1 cellular context compared by ENCODE assay signal in the genomic region with DNA sequence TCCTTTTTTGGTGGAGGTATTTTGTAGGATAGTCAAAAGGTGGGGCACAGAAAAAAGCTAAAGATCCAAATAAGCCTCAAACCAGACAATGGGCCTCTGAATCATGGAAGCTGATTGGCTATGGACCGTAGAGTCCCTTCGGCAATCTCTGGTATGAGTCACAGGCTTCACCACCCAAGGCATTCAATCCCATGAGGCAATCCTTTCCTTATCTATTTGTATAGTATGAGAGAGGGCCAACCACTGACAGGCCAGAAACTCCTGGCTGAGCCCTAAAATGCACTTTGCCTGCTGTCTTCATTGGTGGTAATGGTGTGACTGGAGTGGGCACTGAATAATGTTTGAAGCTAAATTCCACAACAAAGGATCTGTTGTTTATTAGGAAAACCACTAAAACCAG.
A peak's percentile ranks its signal among the peaks of the same experiment; 100 is the strongest.
TF ChIP-seq lines count a peak whose summit lies in the region.

No MANE protein-coding gene starts in this region.

TF ChIP-seq in HepG2, 621 proteins besides CTCF, POLR2A, EP300 and RAD21 (continued from another document):
- TF ChIP-seq ZNF12 (CRISPR knock-in tag; IDR thresholded peaks at IDR 0.05) (peak; percentile 51; the same call in 1 of the 2 replicates), ZNF143 (CRISPR knock-in tag; IDR thresholded peaks at IDR 0.05) (0 out of 2 replicates have a peak, but pooled peaks have one; percentile 23), FOSL2 (CRISPR knock-in tag; IDR thresholded peaks at IDR 0.05) (peak; percentile 95), CEBPG (CRISPR knock-in tag; IDR thresholded peaks at IDR 0.05) (0 out of 2 replicates have a peak, but pooled peaks have one; percentile 20), MAFK (conservative IDR thresholded peaks at IDR 0.05 in 1 of 2, IDR thresholded peaks at IDR 0.05 in 1 of 2; ENCODE audit: low read length in 2 of 2) (no peak), TBX3 (IDR thresholded peaks at IDR 0.05; ENCODE audit: borderline replicate concordance) (no peak), ZNF644 (CRISPR knock-in tag; IDR thresholded peaks at IDR 0.05; ENCODE audit: low read depth) (peak; percentile 77), CEBPB (IDR thresholded peaks at IDR 0.05; ENCODE audit: borderline replicate concordance, low read depth, low read length) (peak; percentile 75), HDAC1 (CRISPR knock-in tag; IDR thresholded peaks at IDR 0.05) (no peak), ZNF878 (CRISPR knock-in tag; IDR thresholded peaks at IDR 0.05) (no peak), MAFG (CRISPR knock-in tag; IDR thresholded peaks at IDR 0.05) (no peak), ZNF550 (CRISPR knock-in tag; IDR thresholded peaks at IDR 0.05; ENCODE audit: borderline replicate concordance) (no peak)
- TF ChIP-seq, protein P1, sequence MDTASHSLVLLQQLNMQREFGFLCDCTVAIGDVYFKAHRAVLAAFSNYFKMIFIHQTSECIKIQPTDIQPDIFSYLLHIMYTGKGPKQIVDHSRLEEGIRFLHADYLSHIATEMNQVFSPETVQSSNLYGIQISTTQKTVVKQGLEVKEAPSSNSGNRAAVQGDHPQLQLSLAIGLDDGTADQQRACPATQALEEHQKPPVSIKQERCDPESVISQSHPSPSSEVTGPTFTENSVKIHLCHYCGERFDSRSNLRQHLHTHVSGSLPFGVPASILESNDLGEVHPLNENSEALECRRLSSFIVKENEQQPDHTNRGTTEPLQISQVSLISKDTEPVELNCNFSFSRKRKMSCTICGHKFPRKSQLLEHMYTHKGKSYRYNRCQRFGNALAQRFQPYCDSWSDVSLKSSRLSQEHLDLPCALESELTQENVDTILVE (CRISPR knock-in tag; IDR thresholded peaks at IDR 0.05), result no peak
- TF ChIP-seq, protein P2, sequence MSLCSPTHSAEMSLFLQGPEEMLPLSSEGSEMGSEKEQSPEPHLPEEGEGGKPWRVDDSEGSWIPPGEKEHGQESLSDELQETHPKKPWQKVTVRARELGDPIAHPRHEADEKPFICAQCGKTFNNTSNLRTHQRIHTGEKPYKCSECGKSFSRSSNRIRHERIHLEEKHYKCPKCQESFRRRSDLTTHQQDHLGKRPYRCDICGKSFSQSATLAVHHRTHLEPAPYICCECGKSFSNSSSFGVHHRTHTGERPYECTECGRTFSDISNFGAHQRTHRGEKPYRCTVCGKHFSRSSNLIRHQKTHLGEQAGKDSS (CRISPR knock-in tag; IDR thresholded peaks at IDR 0.05; ENCODE audit: borderline replicate concordance, low read depth), result no peak
- TF ChIP-seq, protein P3, sequence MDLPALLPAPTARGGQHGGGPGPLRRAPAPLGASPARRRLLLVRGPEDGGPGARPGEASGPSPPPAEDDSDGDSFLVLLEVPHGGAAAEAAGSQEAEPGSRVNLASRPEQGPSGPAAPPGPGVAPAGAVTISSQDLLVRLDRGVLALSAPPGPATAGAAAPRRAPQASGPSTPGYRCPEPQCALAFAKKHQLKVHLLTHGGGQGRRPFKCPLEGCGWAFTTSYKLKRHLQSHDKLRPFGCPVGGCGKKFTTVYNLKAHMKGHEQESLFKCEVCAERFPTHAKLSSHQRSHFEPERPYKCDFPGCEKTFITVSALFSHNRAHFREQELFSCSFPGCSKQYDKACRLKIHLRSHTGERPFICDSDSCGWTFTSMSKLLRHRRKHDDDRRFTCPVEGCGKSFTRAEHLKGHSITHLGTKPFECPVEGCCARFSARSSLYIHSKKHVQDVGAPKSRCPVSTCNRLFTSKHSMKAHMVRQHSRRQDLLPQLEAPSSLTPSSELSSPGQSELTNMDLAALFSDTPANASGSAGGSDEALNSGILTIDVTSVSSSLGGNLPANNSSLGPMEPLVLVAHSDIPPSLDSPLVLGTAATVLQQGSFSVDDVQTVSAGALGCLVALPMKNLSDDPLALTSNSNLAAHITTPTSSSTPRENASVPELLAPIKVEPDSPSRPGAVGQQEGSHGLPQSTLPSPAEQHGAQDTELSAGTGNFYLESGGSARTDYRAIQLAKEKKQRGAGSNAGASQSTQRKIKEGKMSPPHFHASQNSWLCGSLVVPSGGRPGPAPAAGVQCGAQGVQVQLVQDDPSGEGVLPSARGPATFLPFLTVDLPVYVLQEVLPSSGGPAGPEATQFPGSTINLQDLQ (CRISPR knock-in tag; IDR thresholded peaks at IDR 0.05), result no peak
